Comparison of ENCODE assay signal across 14 cellular contexts in the genomic region with DNA sequence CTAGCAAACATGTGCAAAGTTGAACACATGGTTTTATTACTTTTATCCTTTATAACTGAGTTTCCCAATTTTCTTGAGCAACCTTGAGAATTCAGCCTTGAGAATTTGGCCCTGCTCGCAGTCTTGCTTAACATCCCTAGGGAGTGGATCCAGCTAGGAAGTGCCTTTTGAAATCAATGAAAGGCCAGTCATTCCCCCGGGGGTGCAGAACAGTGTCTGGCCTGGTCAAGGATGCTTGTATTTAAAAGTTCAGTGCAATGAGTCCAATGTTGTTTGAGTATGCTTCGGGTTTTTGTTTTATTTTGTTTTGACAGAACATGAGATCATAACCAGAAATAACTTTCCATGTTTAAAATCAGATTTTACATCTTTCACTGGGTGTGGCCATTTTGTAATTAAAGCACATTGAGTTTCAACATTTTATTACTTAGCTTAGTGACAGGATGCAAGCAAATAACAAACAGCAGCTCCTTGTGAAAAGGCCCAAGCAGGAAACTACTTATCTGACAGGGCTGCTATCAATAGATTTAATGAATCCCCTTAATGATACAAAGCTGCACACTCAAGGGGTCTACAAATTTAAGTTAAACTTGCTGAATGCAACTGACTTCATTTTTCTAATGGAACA. TPM values are rescaled to one million over a fixed set of nuclear protein-coding genes. Genes with fewer than 3 reads are reported as not detected.
DNase-seq lines count a peak whose midpoint lies in the region; ATAC-seq, FAIRE-seq and TF ChIP-seq lines count a peak whose summit lies in the region.
"Had no signal": no experiment of that assay in that cellular context is flagged by ENCODE, and none has a peak within 500 bp of the region (broad histone marks: within the 10 kb centered on the region; RNA-seq: fewer than 3 reads in every experiment).

No MANE protein-coding gene starts in this region.

- H3K4me1 ChIP-seq in pancreas = no peaks in the 10 kb centered on the region

- no peak for FAIRE-seq in pancreas (lab: Jason Lieb, UNC)
- FAIRE-seq: colon had no signal

- no peaks in the 10 kb centered on the region for H3K9me3 ChIP-seq in pancreas

- no peaks in the 10 kb centered on the region for H3K36me3 ChIP-seq in pancreas

- CTCF ChIA-PET in AG04449 (lab: Yijun Ruan, JAX) = no interaction called here

- POLR2A ChIA-PET in AG04449 (lab: Yijun Ruan, JAX) = no interaction called here

- ATAC-seq in pancreas = peak in 3 of 4 donors; percentile 13 to 76 (median 67)
- no peak for ATAC-seq in esophagus mucosa
- ATAC-seq in HG03045 (IDR thresholded peaks at IDR 0.05; ENCODE audit: unreplicated experiment) = no peak

- whole genome bisulfite sequencing in pancreas, 2 donors = 29 to 40% methylated on average over 3 of the region's 3 CpGs

- no peak overlapping the region for H3K4me3 ChIP-seq in AG04449 (ENCODE audit: low read depth, low read length)
- H3K4me3 ChIP-seq in pancreas = no peak overlapping the region

- peak overlapping the region; percentile 47 for H3K27ac ChIP-seq in VCaP
- no peak overlapping the region for H3K27ac ChIP-seq in pancreas
- H3K27ac ChIP-seq: C4-2B had no signal

- TF ChIP-seq CTCF in AG04449 (IDR thresholded peaks at IDR 0.05; ENCODE audit: insufficient read depth, low read length, missing control alignments) (no peak), VCaP (conservative IDR thresholded peaks at IDR 0.05) (no peak), pancreas (IDR thresholded peaks at IDR 0.05) (no peak)

- DNase-seq in AG04449 (ENCODE audit: low read depth, low spot score) (peak; percentile 72), globus pallidus (ENCODE audit: low spot score) (peak; percentile 20), pancreas (peak in 3 of 6 donors; percentile 20 to 30 (median 22)), DMS 273 (lab: John Stamatoyannopoulos, UW; ENCODE audit: unreplicated experiment) (no peak), NK-92 (lab: John Stamatoyannopoulos, UW; ENCODE audit: unreplicated experiment) (no peak)
- DNase-seq: kidney glomerular epithelial cell; NCI-H1092 treated with DMSO at 0.1 percent for 48 hours; stimulated activated CD4-positive, alpha-beta T cell treated with anti-CD3 and anti-CD28 coated beads, Interleukin-1b, Interleukin-23, amount 100 ng/mL, for 48 hours; trophoblast cell had no signal

- no peaks in the 10 kb centered on the region for H3K27me3 ChIP-seq in pancreas

- intact Hi-C loops in pancreas (cut with DNase I) = no loop called here

RNA-seq across cellular contexts. Expression of a gene that starts 16.8 kb away (rescaled TPM):
- total RNA-seq in pancreas (1 to 10 TPM; 2.6 to 5.6 (median 4.2) TPM), esophagus mucosa (17.7 TPM)
- polyA plus RNA-seq in pancreas = 10 to 100 TPM in 1 of 2 donors, 1 to 10 TPM in 1; 8.8 to 15.4 TPM

Comparison
In these comparisons a context has a peak if more than half of its experiments do, and no peak if none do; other contexts are left out.
1. DNase-seq: peak in AG04449 (single experiment) and globus pallidus (single experiment); none in DMS 273 (single experiment) and NK-92 (single experiment).
2. ATAC-seq: peak in pancreas (3 of 4); none in esophagus mucosa (single experiment) and HG03045 (single experiment).